ENCODE assay signal across 18 cellular contexts in genomic region chr2:226329180-226329579, GRCh38.
A peak's percentile ranks its signal among the peaks of the same experiment; 100 is the strongest.
DNase-seq lines count a peak whose midpoint lies in the region; ATAC-seq, FAIRE-seq and TF ChIP-seq lines count a peak whose summit lies in the region.
"Had no signal": no experiment of that assay in that cellular context is flagged by ENCODE, and none has a peak within 500 bp of the region (broad histone marks: within the 10 kb centered on the region; RNA-seq: fewer than 3 reads in every experiment).

No MANE protein-coding gene starts in this region.

- no peaks in the 10 kb centered on the region for H3K36me3 Mint-ChIP-seq in activated naive CD4-positive, alpha-beta T cell treated with anti-CD3 and anti-CD28 coated beads for 36 hours (ENCODE audit: low read depth)
- H3K36me3 Mint-ChIP-seq: CD4-positive, CD25-positive, alpha-beta regulatory T cell had no signal

- H2AK5ac ChIP-seq in neuronal stem cell (ENCODE audit: low read depth, low read length): no peak overlapping the region

- H3K27me3 Mint-ChIP-seq in activated naive CD4-positive, alpha-beta T cell treated with anti-CD3 and anti-CD28 coated beads for 36 hours (ENCODE audit: low read depth): no peaks in the 10 kb centered on the region
- H3K27me3 Mint-ChIP-seq: CD4-positive, CD25-positive, alpha-beta regulatory T cell had no signal

- H4K8ac ChIP-seq in neuronal stem cell (ENCODE audit: low read depth, low read length): no peak overlapping the region

- H3K27ac ChIP-seq in GM12878 (ENCODE audit: control insufficient read depth, insufficient read depth) (no peak overlapping the region), lung (ENCODE audit: low read depth in 1 of 2, low read length in 1 of 2) (no peak overlapping the region), neuronal stem cell (replicated peaks; ENCODE audit: low read length) (no peak overlapping the region)
- H3K27ac ChIP-seq: BLaER1 treated with 17β-estradiol and CSF1 and Interleukin-3, amounts not matched to agents 10 nM and 100 nM; GM23248 had no signal

- H3K9me3 Mint-ChIP-seq in activated naive CD4-positive, alpha-beta T cell treated with anti-CD3 and anti-CD28 coated beads for 36 hours: no peaks in the 10 kb centered on the region

- H3K27ac Mint-ChIP-seq in activated naive CD4-positive, alpha-beta T cell treated with anti-CD3 and anti-CD28 coated beads for 36 hours: no peak overlapping the region
- H3K27ac Mint-ChIP-seq: B cell; CD4-positive, CD25-positive, alpha-beta regulatory T cell had no signal

- H3K4me2 ChIP-seq in GM12878 (ENCODE audit: control insufficient read depth, insufficient read depth): no peak overlapping the region
- no peak overlapping the region for H3K4me2 ChIP-seq in neuronal stem cell (ENCODE audit: insufficient read depth, low read length, poor library complexity, severe bottlenecking)
- H3K4me2 ChIP-seq: BLaER1 treated with 17β-estradiol and CSF1 and Interleukin-3, amounts not matched to agents 10 nM and 100 nM had no signal

- H2AFZ ChIP-seq in GM12878 (ENCODE audit: control insufficient read depth, low read depth, low read length): no peak overlapping the region
- H2AFZ ChIP-seq in neuronal stem cell (ENCODE audit: low read length): peak overlapping the region; percentile 8
- H2AFZ ChIP-seq: GM23248 had no signal

- RAD21 ChIA-PET in GM12878 (lab: Charles Lee; ENCODE audit: unreplicated experiment): no interaction called here

- no peaks in the 10 kb centered on the region for H3K4me1 ChIP-seq in GM12878 (ENCODE audit: control insufficient read depth, insufficient read depth, low read length)
- peaks cover 0 to 1% of the 10 kb centered on the region in 2 donors for H3K4me1 ChIP-seq in lung (ENCODE audit: control insufficient read depth in 2 of 2, insufficient read depth in 2 of 2, low read length in 2 of 2)
- H3K4me1 ChIP-seq in neuronal stem cell (ENCODE audit: control insufficient read depth in 2 of 2, insufficient read depth in 1 of 2, low read depth in 1 of 2, low read length in 2 of 2): peaks cover 5 to 10% of the 10 kb centered on the region in 2 donors
- H3K4me1 ChIP-seq: Caco-2 had no signal

- H4K20me1 ChIP-seq in GM12878 (ENCODE audit: control insufficient read depth, insufficient read depth): no peaks in the 10 kb centered on the region
- H4K20me1 ChIP-seq: BLaER1 treated with 17β-estradiol and CSF1 and Interleukin-3, amounts not matched to agents 10 nM and 100 nM had no signal

- WGBS in GM12878 (ENCODE audit: insufficient coverage, insufficient replicate concordance, low lambda C conversion rate, missing lambda C conversion rate): 31% methylated on average over 4 of the region's 4 CpGs
- WGBS in lung, 2 donors: 91 to 95% methylated on average over 4 of the region's 4 CpGs
- WGBS in neuronal stem cell (ENCODE audit: extremely low coverage in 2 of 2, insufficient read length in 2 of 2, insufficient replicate concordance in 1 of 2), 2 donors: no CpG with 5 or more reads among the region's 4 CpGs

- TF ChIP-seq POLR2A in GM12878 (IDR thresholded peaks at IDR 0.05; ENCODE audit: low read depth, low read length): no peak

- POLR2A ChIA-PET in GM12878 (lab: Charles Lee): no interaction called here

- H3K14ac ChIP-seq in neuronal stem cell (ENCODE audit: low read length): no peak overlapping the region

- no peak overlapping the region for H3K4me3 ChIP-seq in GM12878
- peak overlapping the region; percentile 27 for H3K4me3 ChIP-seq in lung
- H3K4me3 ChIP-seq in neuronal stem cell (ENCODE audit: low read length in 2 of 2): no peak overlapping the region
- H3K4me3 ChIP-seq: BLaER1 treated with 17β-estradiol and CSF1 and Interleukin-3, amounts not matched to agents 10 nM and 100 nM; GM23248; K562 had no signal

- in situ Hi-C loops in GM12878 (cut with MboI): no loop called here

- H3K9ac ChIP-seq in GM12878 (ENCODE audit: control insufficient read depth, insufficient read depth, low read length): no peak overlapping the region
- no peak overlapping the region for H3K9ac ChIP-seq in neuronal stem cell (ENCODE audit: low read depth, low read length, poor library complexity)
- H3K9ac ChIP-seq: BLaER1 treated with 17β-estradiol and CSF1 and Interleukin-3, amounts not matched to agents 10 nM and 100 nM; GM23248 had no signal

- H4K91ac ChIP-seq in neuronal stem cell (ENCODE audit: low read depth, low read length, poor library complexity): no peak overlapping the region

- H2BK15ac ChIP-seq in neuronal stem cell (ENCODE audit: low read length): no peak overlapping the region

- BruUV-seq in GM12878 (replicated peaks; lab: Mats Ljungman, UMichigan): no TSS peak

- H3K4me3 Mint-ChIP-seq in activated naive CD4-positive, alpha-beta T cell treated with anti-CD3 and anti-CD28 coated beads for 36 hours: no peak overlapping the region
- H3K4me3 Mint-ChIP-seq: B cell; CD4-positive, CD25-positive, alpha-beta regulatory T cell had no signal

- H2BK12ac ChIP-seq in neuronal stem cell (ENCODE audit: low read length): no peak overlapping the region

- TF ChIP-seq CTCF in GM12878 (IDR thresholded peaks at IDR 0.05 in 2 of 3, conservative IDR thresholded peaks at IDR 0.05 in 1 of 3; ENCODE audit: control insufficient read depth in 2 of 3, extremely low read depth in 1 of 3, insufficient read depth in 1 of 3, low read depth in 3 of 3, low read length in 3 of 3) (no peak), lung (IDR thresholded peaks at IDR 0.05; ENCODE audit: control extremely low read depth, extremely low read depth) (no peak)

- H3K79me2 ChIP-seq in GM12878 (ENCODE audit: control insufficient read depth, insufficient read depth, low read length): no peaks in the 10 kb centered on the region

- H3K18ac ChIP-seq in neuronal stem cell (ENCODE audit: low read length): no peak overlapping the region

- no peak for TF ChIP-seq RAD21 in GM12878 (IDR thresholded peaks at IDR 0.05; ENCODE audit: insufficient read depth, low read depth, low read length)

- ATAC-seq in GM12878: peak; percentile 24
- ATAC-seq in lung (ENCODE audit: insufficient read depth, low FRiP score): no peak
- ATAC-seq in HG02973 (IDR thresholded peaks at IDR 0.05; ENCODE audit: unreplicated experiment): no peak
- ATAC-seq in HG02884 (IDR thresholded peaks at IDR 0.05; ENCODE audit: unreplicated experiment): no peak
- ATAC-seq: K562 had no signal

- TF ChIP-seq EP300 in GM12878 (IDR thresholded peaks at IDR 0.05; ENCODE audit: borderline replicate concordance in 1 of 2, control insufficient read depth in 1 of 2, low read depth in 2 of 2, low read length in 2 of 2): no peak

- H3K27me3 ChIP-seq in GM12878 (replicated peaks in 1 of 2; ENCODE audit: control insufficient read depth in 2 of 2, insufficient read depth in 2 of 2, low read length in 1 of 2) (no peaks in the 10 kb centered on the region), lung (ENCODE audit: control insufficient read depth, insufficient read depth) (no peaks in the 10 kb centered on the region), neuronal stem cell (ENCODE audit: control insufficient read depth in 3 of 3, insufficient read depth in 3 of 3, low read depth in 1 of 3, low read length in 3 of 3) (no peaks in the 10 kb centered on the region)
- H3K27me3 ChIP-seq: BLaER1 treated with 17β-estradiol and CSF1 and Interleukin-3, amounts not matched to agents 10 nM and 100 nM had no signal

- H3K79me1 ChIP-seq in neuronal stem cell (ENCODE audit: low read depth, low read length): no peaks in the 10 kb centered on the region

- H3K36me3 ChIP-seq in GM12878 (ENCODE audit: control insufficient read depth in 2 of 2, insufficient read depth in 2 of 2, low read length in 1 of 2): no peaks in the 10 kb centered on the region
- H3K36me3 ChIP-seq in lung (ENCODE audit: control insufficient read depth in 2 of 2, insufficient read depth in 2 of 2, low read length in 2 of 2): no peaks in the 10 kb centered on the region
- no peaks in the 10 kb centered on the region for H3K36me3 ChIP-seq in neuronal stem cell (replicated peaks in 1 of 2; ENCODE audit: control insufficient read depth in 2 of 2, insufficient read depth in 2 of 2, low read length in 2 of 2)
- H3K36me3 ChIP-seq: BLaER1 treated with 17β-estradiol and CSF1 and Interleukin-3, amounts not matched to agents 10 nM and 100 nM had no signal

- no peak overlapping the region for H3K4ac ChIP-seq in neuronal stem cell (ENCODE audit: low read length)

- no peaks in the 10 kb centered on the region for H3K4me1 Mint-ChIP-seq in activated naive CD4-positive, alpha-beta T cell treated with anti-CD3 and anti-CD28 coated beads for 36 hours (ENCODE audit: low read depth)
- H3K4me1 Mint-ChIP-seq: B cell; CD4-positive, CD25-positive, alpha-beta regulatory T cell had no signal

- H3K9me3 ChIP-seq in GM12878 (replicated peaks; ENCODE audit: control insufficient read depth, insufficient read depth, low read length): no peaks in the 10 kb centered on the region
- no peaks in the 10 kb centered on the region for H3K9me3 ChIP-seq in lung (ENCODE audit: control insufficient read depth in 2 of 2, insufficient read depth in 1 of 2, low read length in 1 of 2)
- peaks cover 2 to 5% of the 10 kb centered on the region in 2 donors for H3K9me3 ChIP-seq in neuronal stem cell (replicated peaks in 1 of 2; ENCODE audit: control insufficient read depth in 2 of 2, insufficient read depth in 1 of 2, low read depth in 1 of 2, low read length in 2 of 2)
- H3K9me3 ChIP-seq: Caco-2 had no signal

- CTCF ChIA-PET in GM12878 (lab: Yijun Ruan, JAX): interaction anchor here (1.4 kb wide), 1 partner anchor 471 kb away, joined by 3 read pairs; the partner anchor contains the start of gene IRS1
- CTCF ChIA-PET in activated naive CD4-positive, alpha-beta T cell treated with anti-CD3 and anti-CD28 coated beads for 36 hours (lab: Charles Lee): no interaction called here

- no peak overlapping the region for H3K23ac ChIP-seq in neuronal stem cell (ENCODE audit: low read depth, low read length, poor library complexity)

- intact Hi-C loops in GM12878 (cut with micrococcal nuclease; ENCODE audit: unreplicated experiment): no loop called here
- intact Hi-C loops in activated naive CD4-positive, alpha-beta T cell treated with anti-CD3 and anti-CD28 coated beads for 36 hours (cut with micrococcal nuclease): no loop called here

- FAIRE-seq in HTR-8/SVneo (lab: Jason Lieb, UNC) (peak; percentile 75), GM12878 (lab: Jason Lieb, UNC) (no peak), GM19239 (lab: Jason Lieb, UNC) (no peak)
- FAIRE-seq: D721Med, G401.6, H54, K562 had no signal

- H2BK120ac ChIP-seq in neuronal stem cell (ENCODE audit: low read depth, low read length): no peak overlapping the region

- SMC1A ChIA-PET in GM12878 (lab: Charles Lee; ENCODE audit: uncharacterized antibody, unreplicated experiment): interaction anchor here (1.4 to 1.5 kb wide), 2 partner anchors 9 to 12 kb away, joined by 3 to 4 read pairs; no protein-coding TSS in a partner anchor

- H2BK5ac ChIP-seq in neuronal stem cell (ENCODE audit: low read length): no peak overlapping the region

- DNase-seq in HTR-8/SVneo (ENCODE audit: insufficient read length, low spot score) (no peak), GM12878 (ENCODE audit: low read depth, low spot score) (no peak), lung (ENCODE audit: low spot score) (no peak), neuronal stem cell (ENCODE audit: low spot score) (no peak), GM19239 (ENCODE audit: insufficient read length, low spot score) (no peak)
- DNase-seq in activated naive CD4-positive, alpha-beta T cell treated with anti-CD3 and anti-CD28 coated beads for 36 hours: no peak
- DNase-seq: Caco-2; CD4-positive, CD25-positive, alpha-beta regulatory T cell; GM23248; HCEC 1CT had no signal
